8 cellular contexts compared by ENCODE assay signal in genomic region chr4:83535945-83536648, GRCh38. TPM values are rescaled to one million over a fixed set of nuclear protein-coding genes. Genes with fewer than 3 reads are reported as not detected.
DNase-seq lines count a peak whose midpoint lies in the region; ATAC-seq and TF ChIP-seq lines count a peak whose summit lies in the region.

GPAT3 (plus strand) TSS chr4:83536108; CDS start chr4:83536623, 515 bp downstream.

- H3K27ac ChIP-seq in neural progenitor cell: no peak within 1 kb of the TSS
- H3K27ac ChIP-seq in stomach smooth muscle (ENCODE audit: low read length): peak within 1 kb of the TSS; percentile 64

- H3K9ac ChIP-seq in neural progenitor cell (no peak within 1 kb of the TSS), stomach smooth muscle (ENCODE audit: low read length in 2 of 2) (peak within 1 kb of the TSS; percentile 74 to 92)

- H3K4me3 ChIP-seq in BJ (ENCODE audit: low read depth, low read length): peak within 1 kb of the TSS; percentile 49
- H3K4me3 ChIP-seq in fibroblast of mammary gland (ENCODE audit: control insufficient read depth, low read depth, low read length): peak within 1 kb of the TSS; percentile 68
- peak within 1 kb of the TSS; percentile 57 for H3K4me3 ChIP-seq in neural progenitor cell
- peak within 1 kb of the TSS; percentile 91 to 93 for H3K4me3 ChIP-seq in stomach smooth muscle (ENCODE audit: low read length in 2 of 2)

- H3K36me3 ChIP-seq in BJ (ENCODE audit: control insufficient read depth, insufficient read depth, low read length): no peaks in the 10 kb centered on the region
- no peaks in the 10 kb centered on the region for H3K36me3 ChIP-seq in neural progenitor cell
- H3K36me3 ChIP-seq in stomach smooth muscle (ENCODE audit: control insufficient read depth in 2 of 2, insufficient read depth in 2 of 2, low read length in 2 of 2): no peaks in the 10 kb centered on the region

- H3K27me3 ChIP-seq in BJ (ENCODE audit: control insufficient read depth, insufficient read depth, low read length) (peaks cover 10% of the 10 kb centered on the region), neural progenitor cell (peaks cover 79% of the 10 kb centered on the region), stomach smooth muscle (ENCODE audit: control insufficient read depth in 1 of 2, insufficient read depth in 2 of 2, low read length in 2 of 2) (no peaks in the 10 kb centered on the region)

- peak within 1 kb of the TSS; percentile 80 for H3K4me2 ChIP-seq in neural progenitor cell

- peaks cover 39% of the 10 kb centered on the region for H3K27me3 Mint-ChIP-seq in neural progenitor cell (ENCODE audit: insufficient read depth, low read depth)

- no peak for DNase-seq in BJ (ENCODE audit: low read depth)
- DNase-seq in GM19238 (ENCODE audit: insufficient read length, low spot score): peak; percentile 26
- peak; percentile 78 for DNase-seq in RPMI7951 (ENCODE audit: low read depth)
- peak; percentile 58 for DNase-seq in activated effector memory CD4-positive, alpha-beta T cell treated with Interleukin-2 at 50 U/mL for 16 hours
- DNase-seq in fibroblast of mammary gland (ENCODE audit: low read depth): peak; percentile 65
- DNase-seq in neural progenitor cell (ENCODE audit: low spot score): peak; percentile 60

- H4K20me1 ChIP-seq in neural progenitor cell (ENCODE audit: low read depth): peaks cover 4% of the 10 kb centered on the region

- peak within 1 kb of the TSS; percentile 86 for H3K4me3 Mint-ChIP-seq in neural progenitor cell

- H2AFZ ChIP-seq in neural progenitor cell (replicated peaks): peak within 1 kb of the TSS; percentile 60

- POLR2A ChIA-PET in BJ (lab: Charles Lee): no interaction called here

- H3K36me3 Mint-ChIP-seq in neural progenitor cell: no peaks in the 10 kb centered on the region

- peaks cover 11% of the 10 kb centered on the region for H3K4me1 Mint-ChIP-seq in neural progenitor cell

- no peak for TF ChIP-seq CTCF in BJ (IDR thresholded peaks at IDR 0.05; ENCODE audit: insufficient read depth, low read depth, low read length)
- TF ChIP-seq CTCF in fibroblast of mammary gland (conservative IDR thresholded peaks at IDR 0.05; ENCODE audit: control insufficient read depth, insufficient read depth, low read depth, low read length): no peak
- TF ChIP-seq CTCF in neural progenitor cell (IDR thresholded peaks at IDR 0.05): no peak

- H3K9me3 Mint-ChIP-seq in neural progenitor cell: no peaks in the 10 kb centered on the region

- H3K4me1 ChIP-seq in neural progenitor cell: peaks cover 7% of the 10 kb centered on the region
- peaks cover 10% of the 10 kb centered on the region for H3K4me1 ChIP-seq in stomach smooth muscle (ENCODE audit: control insufficient read depth, insufficient read depth, low read length)

- ATAC-seq in HG03354 (IDR thresholded peaks at IDR 0.05; ENCODE audit: poor library complexity, severe bottlenecking, unreplicated experiment): peak; percentile 74

- no peaks in the 10 kb centered on the region for H3F3A ChIP-seq in neural progenitor cell (ENCODE audit: low read depth)

- H3K9me3 ChIP-seq in neural progenitor cell (ENCODE audit: low read depth) (no peaks in the 10 kb centered on the region), stomach smooth muscle (ENCODE audit: control insufficient read depth in 2 of 2, low read length in 2 of 2) (no peaks in the 10 kb centered on the region)

- CTCF ChIA-PET in BJ (lab: Yijun Ruan, JAX): interaction anchor here (1.6 kb wide), 1 partner anchor 109 kb away, joined by 5 read pairs; no protein-coding TSS in a partner anchor

- no peak within 1 kb of the TSS for H3K27ac Mint-ChIP-seq in neural progenitor cell

- no peaks in the 10 kb centered on the region for H3K79me2 ChIP-seq in neural progenitor cell (ENCODE audit: low read depth)

RNA-seq across cellular contexts. Expression of gene GPAT3, which starts in this region (rescaled TPM):
- polyA plus RNA-seq in BJ (2011; rRNA removed): 0.37 and 0.58 TPM in 2 replicates
- polyA minus RNA-seq in BJ (2011; rRNA and poly(A)+ RNA removed): 0.14 and 0.87 TPM in 2 replicates
- 24.5 and 25.5 TPM in 2 replicates for total RNA-seq in RPMI7951 (2014; rRNA removed; shearing (Covaris generic))
- 0.99 TPM in 1 of 2 replicates, not detected in the other for total RNA-seq in neural progenitor cell (ENCODE audit: low replicate concordance)

Comparison
In these comparisons a context has a peak if more than half of its experiments do, and no peak if none do; other contexts are left out.
1. RNA of gene GPAT3 (total RNA-seq): 24.5 to 25.5 TPM in RPMI7951; 0.99 TPM in neural progenitor cell; every median in the first group is over 10 times any median in the second.
2. Peak in DNase-seq, H3K4me3 ChIP-seq and H3K4me2 ChIP-seq in neural progenitor cell; RNA of the gene not detected or under 1 TPM.
3. Peak in every context shown above with its lines, with median percentiles within 50 percentile points of each other: H3K4me3 ChIP-seq.